In genomic region chr2:83808878-83809277, GRCh38 we compare ENCODE assay signal across 39 cellular contexts.
"Had no signal": no experiment of that assay in that cellular context is flagged by ENCODE, and none has a peak within 500 bp of the region (broad histone marks: within the 10 kb centered on the region; RNA-seq: fewer than 3 reads in every experiment).

No MANE protein-coding gene starts in this region.

- H3K27me3 Mint-ChIP-seq: activated naive CD4-positive, alpha-beta T cell treated with anti-CD3 and anti-CD28 coated beads, Interleukin-2, amount 10 ng/mL, durations not matched to agents 7 days and 5 days; activated naive CD8-positive, alpha-beta T cell; activated naive CD8-positive, alpha-beta T cell treated with anti-CD3 and anti-CD28 coated beads, Interleukin-2, amount 10 ng/mL, durations not matched to agents 7 days and 5 days; activated naive CD8-positive, alpha-beta T cell treated with anti-CD3 and anti-CD28 coated beads, Interleukin-2, amount 50 U/mL, for 24 hours; activated T-cell treated with anti-CD3 and anti-CD28 coated beads, Interleukin-2, amount 50 U/mL, for 24 hours; activated T-helper 17 cell treated with anti-CD3 and anti-CD28 coated beads, Interleukin-2, amount 50 U/mL, for 72 hours; brain; central memory CD8-positive, alpha-beta T cell had no signal

- H3K4me3 Mint-ChIP-seq: activated naive CD4-positive, alpha-beta T cell treated with anti-CD3 and anti-CD28 coated beads for 36 hours; activated naive CD4-positive, alpha-beta T cell treated with anti-CD3 and anti-CD28 coated beads, Interleukin-2, amount 10 ng/mL, durations not matched to agents 7 days and 5 days; activated naive CD4-positive, alpha-beta T cell treated with anti-CD3 and anti-CD28 coated beads, Interleukin-2, amount 50 U/mL, for 24 hours; activated naive CD8-positive, alpha-beta T cell; activated naive CD8-positive, alpha-beta T cell treated with anti-CD3 and anti-CD28 coated beads, Interleukin-2, amount 10 ng/mL, durations not matched to agents 7 days and 5 days; activated naive CD8-positive, alpha-beta T cell treated with anti-CD3 and anti-CD28 coated beads, Interleukin-2, amount 50 U/mL, for 24 hours; activated T-cell treated with anti-CD3 and anti-CD28 coated beads, Interleukin-2, amount 50 U/mL, for 24 hours; activated T-cell treated with anti-CD3 and anti-CD28 coated beads, Interleukin-2, amount 50 U/mL, for 4 hours; activated T-cell treated with anti-CD3 and anti-CD28 coated beads, Interleukin-2, amount 50 U/mL, for 72 hours; activated T-helper 1 cell treated with anti-CD3 and anti-CD28 coated beads, Interleukin-12 subunit alpha, Interleukin-12 subunit beta, Interleukin-2, Interleukin-4 antibody, amounts not matched to agents 30 ng/mL and 10 ng/mL and 1 ng/mL, durations not matched to agents 14 hours and 24 hours and 36 hours; activated T-helper 17 cell treated with anti-CD3 and anti-CD28 coated beads, Interleukin-2, amount 50 U/mL, for 72 hours; brain; central memory CD8-positive, alpha-beta T cell had no signal

- ATAC-seq: activated naive CD4-positive, alpha-beta T cell treated with anti-CD3 and anti-CD28 coated beads, Interleukin-2, amount 50 U/mL, for 72 hours; activated naive CD8-positive, alpha-beta T cell treated with anti-CD3 and anti-CD28 coated beads, Interleukin-2, amount 50 U/mL, for 24 hours; activated T-cell treated with anti-CD3 and anti-CD28 coated beads, Interleukin-2, amount 50 U/mL, for 4 hours; activated T-cell treated with anti-CD3 and anti-CD28 coated beads, Interleukin-2, amount 50 U/mL, for 72 hours; activated T-helper 17 cell treated with anti-CD3 and anti-CD28 coated beads, Interleukin-2, amount 50 U/mL, for 72 hours; body of pancreas had no signal

- H3K27ac Mint-ChIP-seq: activated naive CD4-positive, alpha-beta T cell treated with anti-CD3 and anti-CD28 coated beads for 36 hours; activated naive CD4-positive, alpha-beta T cell treated with anti-CD3 and anti-CD28 coated beads, Interleukin-2, amount 10 ng/mL, durations not matched to agents 7 days and 5 days; activated naive CD4-positive, alpha-beta T cell treated with anti-CD3 and anti-CD28 coated beads, Interleukin-2, amount 50 U/mL, for 24 hours; activated naive CD4-positive, alpha-beta T cell treated with anti-CD3 and anti-CD28 coated beads, Interleukin-2, amount 50 U/mL, for 72 hours; activated naive CD8-positive, alpha-beta T cell; activated naive CD8-positive, alpha-beta T cell treated with anti-CD3 and anti-CD28 coated beads, Interleukin-2, amount 10 ng/mL, durations not matched to agents 7 days and 5 days; activated naive CD8-positive, alpha-beta T cell treated with anti-CD3 and anti-CD28 coated beads, Interleukin-2, amount 50 U/mL, for 24 hours; activated T-cell treated with anti-CD3 and anti-CD28 coated beads, Interleukin-2, amount 50 U/mL, for 24 hours; activated T-cell treated with anti-CD3 and anti-CD28 coated beads, Interleukin-2, amount 50 U/mL, for 72 hours; activated T-helper 1 cell treated with anti-CD3 and anti-CD28 coated beads, Interleukin-12 subunit alpha, Interleukin-12 subunit beta, Interleukin-2, Interleukin-4 antibody, amounts not matched to agents 30 ng/mL and 10 ng/mL and 1 ng/mL, durations not matched to agents 14 hours and 24 hours and 36 hours; activated T-helper 17 cell treated with anti-CD3 and anti-CD28 coated beads, Interleukin-2, amount 50 U/mL, for 72 hours; activated T-helper 2 cell treated with anti-CD3 and anti-CD28 coated beads, Interferon-gamma antibody, Interleukin-2, Interleukin-4, amounts not matched to agents 10 μg/mL and 5 μg/mL and 100 μg/mL, durations not matched to agents 14 hours and 24 hours and 36 hours; brain had no signal

- H3K9me3 ChIP-seq: adrenal gland, ascending aorta, body of pancreas had no signal

- H3K9me3 Mint-ChIP-seq: activated naive CD4-positive, alpha-beta T cell treated with anti-CD3 and anti-CD28 coated beads for 36 hours; activated naive CD4-positive, alpha-beta T cell treated with anti-CD3 and anti-CD28 coated beads, Interleukin-2, amount 10 ng/mL, durations not matched to agents 7 days and 5 days; activated naive CD4-positive, alpha-beta T cell treated with anti-CD3 and anti-CD28 coated beads, Interleukin-2, amount 50 U/mL, for 24 hours; activated naive CD4-positive, alpha-beta T cell treated with anti-CD3 and anti-CD28 coated beads, Interleukin-2, amount 50 U/mL, for 72 hours; activated naive CD8-positive, alpha-beta T cell treated with anti-CD3 and anti-CD28 coated beads, Interleukin-2, amount 50 U/mL, for 24 hours; activated T-cell treated with anti-CD3 and anti-CD28 coated beads, Interleukin-2, amount 50 U/mL, for 24 hours; activated T-cell treated with anti-CD3 and anti-CD28 coated beads, Interleukin-2, amount 50 U/mL, for 4 hours; activated T-cell treated with anti-CD3 and anti-CD28 coated beads, Interleukin-2, amount 50 U/mL, for 72 hours; activated T-helper 1 cell treated with anti-CD3 and anti-CD28 coated beads, Interleukin-12 subunit alpha, Interleukin-12 subunit beta, Interleukin-2, Interleukin-4 antibody, amounts not matched to agents 30 ng/mL and 10 ng/mL and 1 ng/mL, durations not matched to agents 14 hours and 24 hours and 36 hours; activated T-helper 17 cell treated with anti-CD3 and anti-CD28 coated beads, Interleukin-2, amount 50 U/mL, for 72 hours; activated T-helper 2 cell treated with anti-CD3 and anti-CD28 coated beads, Interferon-gamma antibody, Interleukin-2, Interleukin-4, amounts not matched to agents 10 μg/mL and 5 μg/mL and 100 μg/mL, durations not matched to agents 14 hours and 24 hours and 36 hours; central memory CD8-positive, alpha-beta T cell had no signal

- H3K36me3 Mint-ChIP-seq: activated naive CD4-positive, alpha-beta T cell treated with anti-CD3 and anti-CD28 coated beads, Interleukin-2, amount 10 ng/mL, durations not matched to agents 7 days and 5 days; activated naive CD4-positive, alpha-beta T cell treated with anti-CD3 and anti-CD28 coated beads, Interleukin-2, amount 50 U/mL, for 24 hours; activated naive CD4-positive, alpha-beta T cell treated with anti-CD3 and anti-CD28 coated beads, Interleukin-2, amount 50 U/mL, for 72 hours; activated naive CD8-positive, alpha-beta T cell; activated naive CD8-positive, alpha-beta T cell treated with anti-CD3 and anti-CD28 coated beads, Interleukin-2, amount 10 ng/mL, durations not matched to agents 7 days and 5 days; brain had no signal

- H3K4me1 ChIP-seq: adrenal gland, ascending aorta, body of pancreas, breast epithelium had no signal

- H3K4me1 Mint-ChIP-seq: activated naive CD4-positive, alpha-beta T cell treated with anti-CD3 and anti-CD28 coated beads, Interleukin-2, amount 10 ng/mL, durations not matched to agents 7 days and 5 days; activated naive CD4-positive, alpha-beta T cell treated with anti-CD3 and anti-CD28 coated beads, Interleukin-2, amount 50 U/mL, for 24 hours; activated naive CD8-positive, alpha-beta T cell treated with anti-CD3 and anti-CD28 coated beads, Interleukin-2, amount 10 ng/mL, durations not matched to agents 7 days and 5 days; activated naive CD8-positive, alpha-beta T cell treated with anti-CD3 and anti-CD28 coated beads, Interleukin-2, amount 50 U/mL, for 24 hours; activated T-helper 17 cell treated with anti-CD3 and anti-CD28 coated beads, Interleukin-2, amount 50 U/mL, for 72 hours; brain; central memory CD8-positive, alpha-beta T cell had no signal

- DNase-seq: activated effector memory CD4-positive, alpha-beta T cell treated with anti-CD3 and anti-CD28 coated beads, Interleukin-2, amount 50 U/mL, for 16 hours; activated effector memory CD4-positive, alpha-beta T cell treated with Interleukin-2 at 50 U/mL for 16 hours; activated gamma-delta T cell; activated gamma-delta T cell treated with Interleukin-2 at 50 U/mL for 16 hours; activated naive CD4-positive, alpha-beta T cell; activated naive CD4-positive, alpha-beta T cell treated with anti-CD3 and anti-CD28 coated beads for 36 hours; activated naive CD4-positive, alpha-beta T cell treated with anti-CD3 and anti-CD28 coated beads, Interleukin-2, amount 10 ng/mL, durations not matched to agents 7 days and 5 days; activated naive CD4-positive, alpha-beta T cell treated with anti-CD3 and anti-CD28 coated beads, Interleukin-2, amount 50 U/mL, for 16 hours; activated naive CD4-positive, alpha-beta T cell treated with Interleukin-2 at 50 U/mL for 16 hours; activated naive CD8-positive, alpha-beta T cell treated with anti-CD3 and anti-CD28 coated beads, Interleukin-2, amount 10 ng/mL, durations not matched to agents 7 days and 5 days; activated naive CD8-positive, alpha-beta T cell treated with anti-CD3 and anti-CD28 coated beads, Interleukin-2, amount 50 U/mL, for 24 hours; activated T-cell treated with anti-CD3 and anti-CD28 coated beads, Interleukin-2, amount 50 U/mL, for 1 hour; activated T-cell treated with anti-CD3 and anti-CD28 coated beads, Interleukin-2, amount 50 U/mL, for 24 hours; activated T-cell treated with anti-CD3 and anti-CD28 coated beads, Interleukin-2, amount 50 U/mL, for 4 hours; activated T-cell treated with anti-CD3 and anti-CD28 coated beads, Interleukin-2, amount 50 U/mL, for 48 hours; activated T-cell treated with anti-CD3 and anti-CD28 coated beads, Interleukin-2, amount 50 U/mL, for 72 hours; adrenal gland; amniotic stem cell; amygdala; anterior cingulate cortex; aorta; body of pancreas; brain microvascular endothelial cell; caudate nucleus; central memory CD4-positive, alpha-beta T cell; cerebellar nuclear complex had no signal

- H3K36me3 ChIP-seq: adrenal gland, ascending aorta, brain microvascular endothelial cell, breast epithelium, cardiac muscle cell had no signal

- H3K27me3 ChIP-seq: adrenal gland, ascending aorta, body of pancreas, brain microvascular endothelial cell, breast epithelium, cardiac muscle cell had no signal

- H3K4me3 ChIP-seq: adrenal gland, ascending aorta, body of pancreas, breast epithelium, cardiac muscle cell had no signal

- FAIRE-seq: astrocyte, bronchial epithelial cell had no signal

- H3K27ac ChIP-seq: adrenal gland, ascending aorta, body of pancreas, brain microvascular endothelial cell, breast epithelium, cardiac muscle cell had no signal
